8 cellular contexts compared by ENCODE assay signal in genomic region chr10:70131560-70131937, GRCh38. TPM values are rescaled to one million over a fixed set of nuclear protein-coding genes. Genes with fewer than 3 reads are reported as not detected.
A peak's percentile ranks its signal among the peaks of the same experiment; 100 is the strongest.
DNase-seq lines count a peak whose midpoint lies in the region; ATAC-seq and TF ChIP-seq lines count a peak whose summit lies in the region.

No MANE protein-coding gene starts in this region.

- peaks cover 8% of the 10 kb centered on the region for H3K36me3 Mint-ChIP-seq in CD4-positive, CD25-positive, alpha-beta regulatory T cell
- H3K36me3 Mint-ChIP-seq in naive thymus-derived CD8-positive, alpha-beta T cell, result peaks cover 0 to 2% (median 0%) of the 10 kb centered on the region in 3 donors

- peak overlapping the region in 2 of 3 donors; percentile 20 to 92 for H3K27ac Mint-ChIP-seq in CD4-positive, CD25-positive, alpha-beta regulatory T cell
- H3K27ac Mint-ChIP-seq in naive thymus-derived CD8-positive, alpha-beta T cell, result peak overlapping the region in 8 of 10 donors; percentile 60 to 95 (median 92)

- DNase-seq in CD4-positive, CD25-positive, alpha-beta regulatory T cell, result no peak
- DNase-seq in colonic mucosa, result no peak
- DNase-seq in naive thymus-derived CD8-positive, alpha-beta T cell, result no peak
- DNase-seq in erythroblast (lab: John Stamatoyannopoulos, UW), result no peak
- no peak for DNase-seq in NCI-H1694 treated with DMSO at 0.1 percent for 48 hours (lab: John Stamatoyannopoulos, UW)

- no peak overlapping the region for H3K9ac ChIP-seq in HUES48 (ENCODE audit: low read depth, low read length)
- H3K9ac ChIP-seq in colonic mucosa (ENCODE audit: low read depth in 2 of 2, low read length in 2 of 2), result peak overlapping the region; percentile 79 to 97

- H3K9me3 ChIP-seq in CD4-positive, CD25-positive, alpha-beta regulatory T cell (ENCODE audit: control insufficient read depth in 2 of 2, low read length in 2 of 2), result no peaks in the 10 kb centered on the region
- H3K9me3 ChIP-seq in HUES48 (ENCODE audit: control insufficient read depth, insufficient read depth, low read length), result no peaks in the 10 kb centered on the region
- no peaks in the 10 kb centered on the region for H3K9me3 ChIP-seq in colonic mucosa

- no peak for TF ChIP-seq POLR2A in erythroblast (IDR thresholded peaks at IDR 0.05; ENCODE audit: low read length)

- POLR2A ChIA-PET in naive thymus-derived CD8-positive, alpha-beta T cell (lab: Charles Lee), result no interaction called here

- H3K4me3 ChIP-seq in CD4-positive, CD25-positive, alpha-beta regulatory T cell (ENCODE audit: low read depth, low read length), result peak overlapping the region; percentile 32
- peak overlapping the region; percentile 74; the same call in 1 of the 2 replicates for H3K4me3 ChIP-seq in HUES48 (ENCODE audit: low read depth, low read length)
- peak overlapping the region; percentile 67 for H3K4me3 ChIP-seq in colonic mucosa

- peak overlapping the region; percentile 77 to 90 (median 86) for H3K4me3 Mint-ChIP-seq in CD4-positive, CD25-positive, alpha-beta regulatory T cell
- peak overlapping the region; percentile 84 to 91 (median 90) for H3K4me3 Mint-ChIP-seq in naive thymus-derived CD8-positive, alpha-beta T cell

- H3K4me1 ChIP-seq in CD4-positive, CD25-positive, alpha-beta regulatory T cell (ENCODE audit: control insufficient read depth, insufficient read depth, low read length, poor library complexity, severe bottlenecking), result peaks cover 14% of the 10 kb centered on the region
- H3K4me1 ChIP-seq in HUES48 (ENCODE audit: control insufficient read depth, insufficient read depth, low read length), result peaks cover 4% of the 10 kb centered on the region; the same call in 1 of the 2 replicates
- no peaks in the 10 kb centered on the region for H3K4me1 ChIP-seq in colonic mucosa

- no peak for ATAC-seq in CD4-positive, CD25-positive, alpha-beta regulatory T cell (ENCODE audit: low read depth in 2 of 2)
- ATAC-seq in naive thymus-derived CD8-positive, alpha-beta T cell, result no peak
- ATAC-seq in GM19351 (IDR thresholded peaks at IDR 0.05; ENCODE audit: unreplicated experiment) (no peak), HG02840 (IDR thresholded peaks at IDR 0.05; ENCODE audit: low FRiP score, unreplicated experiment) (no peak)

- peaks cover 5 to 19% (median 8%) of the 10 kb centered on the region in 4 donors for H3K4me1 Mint-ChIP-seq in CD4-positive, CD25-positive, alpha-beta regulatory T cell
- H3K4me1 Mint-ChIP-seq in naive thymus-derived CD8-positive, alpha-beta T cell, result peaks cover 11 to 37% (median 26%) of the 10 kb centered on the region in 4 donors

- no peaks in the 10 kb centered on the region for H3K27me3 Mint-ChIP-seq in CD4-positive, CD25-positive, alpha-beta regulatory T cell
- peaks cover 0 to 1% (median 0%) of the 10 kb centered on the region in 5 donors for H3K27me3 Mint-ChIP-seq in naive thymus-derived CD8-positive, alpha-beta T cell

- TF ChIP-seq CTCF in colonic mucosa (IDR thresholded peaks at IDR 0.05), result no peak

- no peak overlapping the region for H3K27ac ChIP-seq in CD4-positive, CD25-positive, alpha-beta regulatory T cell (ENCODE audit: insufficient read depth, low read length, poor library complexity, severe bottlenecking)
- H3K27ac ChIP-seq in HUES48 (ENCODE audit: low read depth, low read length), result no peak overlapping the region
- no peak overlapping the region for H3K27ac ChIP-seq in colonic mucosa

- H3K9me3 Mint-ChIP-seq in CD4-positive, CD25-positive, alpha-beta regulatory T cell, result no peaks in the 10 kb centered on the region
- H3K9me3 Mint-ChIP-seq in naive thymus-derived CD8-positive, alpha-beta T cell, result no peaks in the 10 kb centered on the region

- H3K36me3 ChIP-seq in CD4-positive, CD25-positive, alpha-beta regulatory T cell (ENCODE audit: control insufficient read depth, insufficient read depth, low read length), result no peaks in the 10 kb centered on the region
- H3K36me3 ChIP-seq in HUES48 (ENCODE audit: control insufficient read depth, insufficient read depth, low read length) (no peaks in the 10 kb centered on the region), colonic mucosa (no peaks in the 10 kb centered on the region)

- no peaks in the 10 kb centered on the region for H3K27me3 ChIP-seq in CD4-positive, CD25-positive, alpha-beta regulatory T cell (ENCODE audit: control insufficient read depth, insufficient read depth, low read length)
- H3K27me3 ChIP-seq in HUES48 (ENCODE audit: control insufficient read depth, insufficient read depth, low read length), result peaks cover 14% of the 10 kb centered on the region
- no peaks in the 10 kb centered on the region for H3K27me3 ChIP-seq in colonic mucosa

- intact Hi-C loops in colonic mucosa (cut with DNase I), result no loop called here

RNA-seq across cellular contexts. Expression of gene AIFM2, which starts 1.1 kb away (rescaled TPM):
- total RNA-seq in CD4-positive, CD25-positive, alpha-beta regulatory T cell, result 5.5 TPM
- 1 to 10 TPM; 2.0 to 2.4 (median 2.2) TPM for polyA plus RNA-seq in CD4-positive, CD25-positive, alpha-beta regulatory T cell
- 10 to 100 TPM; 15.4 to 25.7 TPM for total RNA-seq in colonic mucosa
- total RNA-seq in naive thymus-derived CD8-positive, alpha-beta T cell, result 1 to 10 TPM; 4.7 to 6.2 TPM
- polyA plus RNA-seq in naive thymus-derived CD8-positive, alpha-beta T cell, result 1 to 10 TPM in 2 of 3 donors, under 1 TPM in 1; 0.80 to 1.5 (median 1.3) TPM

RNA-seq across cellular contexts. Expression of gene TYSND1, which starts 15.0 kb away (rescaled TPM):
- total RNA-seq in CD4-positive, CD25-positive, alpha-beta regulatory T cell, result 15.2 TPM
- polyA plus RNA-seq in CD4-positive, CD25-positive, alpha-beta regulatory T cell, result 10 to 100 TPM; 15.0 to 28.1 (median 20.3) TPM
- total RNA-seq in colonic mucosa, result 10 to 100 TPM; 13.1 to 23.8 TPM
- total RNA-seq in naive thymus-derived CD8-positive, alpha-beta T cell, result 10 to 100 TPM; 34.5 to 35.3 TPM
- 10 to 100 TPM; 23.0 to 28.8 (median 24.3) TPM for polyA plus RNA-seq in naive thymus-derived CD8-positive, alpha-beta T cell

RNA-seq across cellular contexts. Expression of gene SAR1A, which starts 38.8 kb away (rescaled TPM):
- total RNA-seq in CD4-positive, CD25-positive, alpha-beta regulatory T cell, result 108 TPM
- polyA plus RNA-seq in CD4-positive, CD25-positive, alpha-beta regulatory T cell, result 10 to 100 TPM; 14.5 to 46.4 (median 31.1) TPM
- 10 to 100 TPM; 83.4 to 89.9 TPM for total RNA-seq in colonic mucosa
- total RNA-seq in naive thymus-derived CD8-positive, alpha-beta T cell, result 10 to 100 TPM; 91.7 to 94.7 TPM
- 10 to 100 TPM; 18.7 to 37.3 (median 21.5) TPM for polyA plus RNA-seq in naive thymus-derived CD8-positive, alpha-beta T cell
